8 cellular contexts compared by ENCODE assay signal in the genomic region with DNA sequence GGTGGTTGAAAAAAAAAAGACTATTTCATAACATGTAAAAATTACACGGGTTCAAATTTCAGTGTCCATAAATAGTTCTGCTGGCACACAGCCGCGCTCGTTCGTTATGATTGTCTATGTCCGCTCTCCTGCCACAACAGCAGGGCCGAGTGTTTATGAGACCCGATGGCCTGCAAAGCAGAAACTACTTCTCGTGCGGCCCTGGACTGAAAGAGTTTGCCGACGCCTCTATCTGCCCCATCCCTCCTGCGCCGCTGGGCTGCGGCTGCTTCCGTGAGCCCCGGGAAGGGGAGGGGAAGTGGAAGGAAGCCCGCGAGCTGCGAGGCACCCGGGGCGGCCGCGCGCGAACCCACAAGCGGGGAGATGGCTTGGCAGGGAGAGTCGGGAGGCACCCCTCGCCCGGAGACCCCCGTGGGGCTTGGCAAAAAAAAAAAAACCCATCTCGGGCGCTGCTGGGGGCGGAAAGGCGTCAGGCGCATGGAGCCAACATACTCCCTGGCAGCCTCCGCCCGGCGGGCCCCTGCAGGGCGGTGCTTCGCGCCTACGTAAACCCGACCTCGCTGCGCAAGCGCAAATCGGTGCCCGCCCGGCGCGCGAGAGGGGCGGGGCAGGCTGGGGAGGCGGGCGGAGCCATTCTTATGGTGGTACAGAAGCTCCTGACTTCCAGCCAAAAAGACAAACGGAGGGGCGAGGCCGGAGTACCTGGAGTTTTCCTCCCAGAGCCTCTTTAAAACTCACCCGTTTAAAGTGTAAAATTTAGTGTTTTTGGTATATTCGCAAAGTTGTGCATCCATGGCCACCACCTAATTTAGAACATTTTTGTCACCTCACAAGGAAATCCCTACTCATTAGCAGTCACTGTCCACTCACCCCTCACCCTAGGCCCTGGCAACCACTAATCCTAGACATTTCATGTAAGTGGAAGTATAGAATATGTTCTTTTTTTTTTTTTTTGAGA. TPM values are rescaled to one million over a fixed set of nuclear protein-coding genes. Genes with fewer than 3 reads are reported as not detected.
A peak's percentile ranks its signal among the peaks of the same experiment; 100 is the strongest.
DNase-seq lines count a peak whose midpoint lies in the region; ATAC-seq and TF ChIP-seq lines count a peak whose summit lies in the region.

No MANE protein-coding gene starts in this region.

- peak overlapping the region; percentile 97 for H3K9ac ChIP-seq in adipocyte (ENCODE audit: low read length)

- H3K27me3 ChIP-seq in adipocyte (replicated peaks; ENCODE audit: control insufficient read depth, insufficient read depth, low read length): no peaks in the 10 kb centered on the region
- no peaks in the 10 kb centered on the region for H3K27me3 ChIP-seq in heart right ventricle
- no peaks in the 10 kb centered on the region for H3K27me3 ChIP-seq in upper lobe of right lung

- H3K36me3 ChIP-seq in adipocyte (ENCODE audit: control insufficient read depth, insufficient read depth, low read length, severe bottlenecking) (peaks cover 19% of the 10 kb centered on the region), heart right ventricle (peaks cover 0 to 15% (median 0%) of the 10 kb centered on the region in 9 donors), upper lobe of right lung (peaks cover 9% of the 10 kb centered on the region)

- peak; percentile 97 for DNase-seq in GM12865 (ENCODE audit: low read depth)
- DNase-seq in NCI-H128 (lab: John Stamatoyannopoulos, UW; ENCODE audit: unreplicated experiment): peak; percentile 86
- peak; percentile 8 to 66 for DNase-seq in SW 1271 (lab: John Stamatoyannopoulos, UW)
- peak; percentile 96 for DNase-seq in adipocyte (ENCODE audit: low read depth)
- DNase-seq in heart right ventricle: peak; percentile 90 to 93
- peak; percentile 98 for DNase-seq in posterior vena cava (ENCODE audit: low spot score)
- peak; percentile 96 for DNase-seq in upper lobe of right lung

- H3K4me1 ChIP-seq in adipocyte (ENCODE audit: control insufficient read depth, insufficient read depth, low read length) (peaks cover 25% of the 10 kb centered on the region), heart right ventricle (peaks cover 0 to 33% (median 21%) of the 10 kb centered on the region in 9 donors), upper lobe of right lung (peaks cover 15% of the 10 kb centered on the region)

- H3K4me3 ChIP-seq in GM12865 (ENCODE audit: low read depth, low read length) (peak overlapping the region; percentile 90), adipocyte (ENCODE audit: low read length) (peak overlapping the region; percentile 86), heart right ventricle (peak overlapping the region; percentile 8 to 79 (median 67)), upper lobe of right lung (peak overlapping the region; percentile 83)

- peak overlapping the region; percentile 89 to 99 (median 98) for H3K27ac ChIP-seq in heart right ventricle
- H3K27ac ChIP-seq in upper lobe of right lung: peak overlapping the region; percentile 97

- ATAC-seq in HG02678 (IDR thresholded peaks at IDR 0.05; ENCODE audit: unreplicated experiment) (peak; percentile 94), heart right ventricle (peak; percentile 97 to 99 (median 98)), upper lobe of right lung (peak; percentile 98)

- intact Hi-C loops in heart right ventricle (cut with DNase I) (no loop called here), posterior vena cava (cut with DNase I) (no loop called here), upper lobe of right lung (cut with DNase I) (no loop called here)

- 0% methylated on average over 60 to 61 of the region's 61 CpGs for WGBS in heart right ventricle, 2 donors

- TF ChIP-seq CTCF in GM12865 (IDR thresholded peaks at IDR 0.05; ENCODE audit: insufficient read depth, low read depth, low read length, missing control alignments): no peak
- peak in 1 of 9 donors; percentile 23 for TF ChIP-seq CTCF in heart right ventricle (IDR thresholded peaks at IDR 0.05)
- no peak for TF ChIP-seq CTCF in upper lobe of right lung (IDR thresholded peaks at IDR 0.05)

- H3K9me3 ChIP-seq in adipocyte (ENCODE audit: control insufficient read depth, low read length) (no peaks in the 10 kb centered on the region), heart right ventricle (no peaks in the 10 kb centered on the region), upper lobe of right lung (no peaks in the 10 kb centered on the region)

RNA-seq across cellular contexts. Expression of a gene that starts 8.3 kb away (rescaled TPM):
- total RNA-seq in heart right ventricle (10 to 100 TPM in 2 of 10 donors, 1 to 10 TPM in 8; 5.9 to 16.0 (median 8.9) TPM), posterior vena cava (10 to 100 TPM; 60.5 to 64.5 TPM), upper lobe of right lung (105 TPM)
- 10 to 100 TPM; 26.7 to 43.8 TPM for polyA plus RNA-seq in heart right ventricle

RNA-seq across cellular contexts. Expression of a gene that starts 55.7 kb away (rescaled TPM):
- total RNA-seq in heart right ventricle (10 to 100 TPM; 25.4 to 32.8 (median 31.1) TPM), posterior vena cava (10 to 100 TPM; 41.4 to 49.0 TPM), upper lobe of right lung (72.3 TPM)
- 10 to 100 TPM; 30.8 to 46.1 TPM for polyA plus RNA-seq in heart right ventricle

Comparison
In these comparisons a context has a peak if more than half of its experiments do, and no peak if none do; other contexts are left out.
1. Peak in every context shown above with its lines: DNase-seq, ATAC-seq, H3K4me3 ChIP-seq and H3K27ac ChIP-seq.
2. DNase-seq: peak in every context shown above with its lines; median percentile 98 in posterior vena cava; 97 in GM12865; 96 in adipocyte; 96 in upper lobe of right lung; 92 in heart right ventricle; 86 in NCI-H128; 37 in SW 1271.